15 cellular contexts compared by ENCODE assay signal in the genomic region with DNA sequence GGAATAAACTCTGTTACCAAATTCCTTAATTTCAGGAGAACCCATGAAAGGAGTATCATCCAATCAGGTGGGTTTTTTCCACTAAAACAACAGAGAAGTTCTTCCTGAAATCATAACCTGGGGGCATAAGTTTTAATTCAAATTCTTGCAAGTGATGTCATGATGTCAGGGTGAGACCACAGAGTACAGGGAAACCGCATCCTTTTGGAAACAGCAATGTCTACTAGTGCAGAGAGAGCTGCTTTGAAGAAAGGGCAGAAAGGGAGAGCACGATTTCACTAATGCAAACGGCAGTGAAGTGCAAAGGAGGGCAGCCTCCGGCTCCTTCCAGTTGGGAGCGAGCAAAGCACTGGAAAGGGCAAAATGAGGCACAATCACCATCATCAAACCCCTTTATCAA.
"Had no signal": no experiment of that assay in that cellular context is flagged by ENCODE, and none has a peak within 500 bp of the region (broad histone marks: within the 10 kb centered on the region; RNA-seq: fewer than 3 reads in every experiment).

No MANE protein-coding gene starts in this region.

- H3K27ac Mint-ChIP-seq: stimulated activated naive CD8-positive, alpha-beta T cell treated with anti-CD3 and anti-CD28 coated beads, Interleukin-15, amount 100 ng/mL, for 72 hours had no signal

- H3K4me3 Mint-ChIP-seq: stimulated activated naive CD8-positive, alpha-beta T cell treated with anti-CD3 and anti-CD28 coated beads, Interleukin-15, amount 100 ng/mL, for 72 hours had no signal

- H3K4me3 ChIP-seq: ascending aorta, colonic mucosa, gastroesophageal sphincter, psoas muscle, thoracic aorta, uterus had no signal

- DNase-seq: activated gamma-delta T cell treated with Interleukin-2 at 50 U/mL for 16 hours; activated T-cell treated with anti-CD3 and anti-CD28 coated beads, Interleukin-2, amount 50 U/mL, for 48 hours; caudate nucleus; effector memory CD4-positive, alpha-beta T cell; kidney; psoas muscle; stimulated activated CD4-positive, alpha-beta T cell treated with anti-CD3 and anti-CD28 coated beads, Interleukin-4, amount 100 ng/mL, for 24 hours; stimulated activated naive CD8-positive, alpha-beta T cell treated with anti-CD3 and anti-CD28 coated beads, Interleukin-15, amount 100 ng/mL, for 72 hours; T-helper 2 cell; uterus had no signal

- H3K9me3 Mint-ChIP-seq: stimulated activated naive CD8-positive, alpha-beta T cell treated with anti-CD3 and anti-CD28 coated beads, Interleukin-15, amount 100 ng/mL, for 72 hours had no signal

- ATAC-seq: activated CD4-positive, CD25-positive, alpha-beta regulatory T cell treated with anti-CD3 and anti-CD28 coated beads, Interleukin-2, amount 50 U/mL, for 24 hours; gastroesophageal sphincter; psoas muscle; stimulated activated naive CD8-positive, alpha-beta T cell treated with anti-CD3 and anti-CD28 coated beads, Interleukin-15, amount 100 ng/mL, for 72 hours had no signal
